2 cellular contexts compared by ENCODE assay signal in genomic region chr7:139614886-139615285, GRCh38.
TF ChIP-seq lines count a peak whose summit lies in the region.

No MANE protein-coding gene starts in this region.

TF ChIP-seq in GM23338, 12 proteins besides CTCF, POLR2A, EP300 and RAD21:
- no peak for TF ChIP-seq ETS1 (IDR thresholded peaks at IDR 0.05)
- TF ChIP-seq EZH2 (IDR thresholded peaks at IDR 0.05; ENCODE audit: low read depth, unreplicated experiment): no peak
- TF ChIP-seq, protein P1, sequence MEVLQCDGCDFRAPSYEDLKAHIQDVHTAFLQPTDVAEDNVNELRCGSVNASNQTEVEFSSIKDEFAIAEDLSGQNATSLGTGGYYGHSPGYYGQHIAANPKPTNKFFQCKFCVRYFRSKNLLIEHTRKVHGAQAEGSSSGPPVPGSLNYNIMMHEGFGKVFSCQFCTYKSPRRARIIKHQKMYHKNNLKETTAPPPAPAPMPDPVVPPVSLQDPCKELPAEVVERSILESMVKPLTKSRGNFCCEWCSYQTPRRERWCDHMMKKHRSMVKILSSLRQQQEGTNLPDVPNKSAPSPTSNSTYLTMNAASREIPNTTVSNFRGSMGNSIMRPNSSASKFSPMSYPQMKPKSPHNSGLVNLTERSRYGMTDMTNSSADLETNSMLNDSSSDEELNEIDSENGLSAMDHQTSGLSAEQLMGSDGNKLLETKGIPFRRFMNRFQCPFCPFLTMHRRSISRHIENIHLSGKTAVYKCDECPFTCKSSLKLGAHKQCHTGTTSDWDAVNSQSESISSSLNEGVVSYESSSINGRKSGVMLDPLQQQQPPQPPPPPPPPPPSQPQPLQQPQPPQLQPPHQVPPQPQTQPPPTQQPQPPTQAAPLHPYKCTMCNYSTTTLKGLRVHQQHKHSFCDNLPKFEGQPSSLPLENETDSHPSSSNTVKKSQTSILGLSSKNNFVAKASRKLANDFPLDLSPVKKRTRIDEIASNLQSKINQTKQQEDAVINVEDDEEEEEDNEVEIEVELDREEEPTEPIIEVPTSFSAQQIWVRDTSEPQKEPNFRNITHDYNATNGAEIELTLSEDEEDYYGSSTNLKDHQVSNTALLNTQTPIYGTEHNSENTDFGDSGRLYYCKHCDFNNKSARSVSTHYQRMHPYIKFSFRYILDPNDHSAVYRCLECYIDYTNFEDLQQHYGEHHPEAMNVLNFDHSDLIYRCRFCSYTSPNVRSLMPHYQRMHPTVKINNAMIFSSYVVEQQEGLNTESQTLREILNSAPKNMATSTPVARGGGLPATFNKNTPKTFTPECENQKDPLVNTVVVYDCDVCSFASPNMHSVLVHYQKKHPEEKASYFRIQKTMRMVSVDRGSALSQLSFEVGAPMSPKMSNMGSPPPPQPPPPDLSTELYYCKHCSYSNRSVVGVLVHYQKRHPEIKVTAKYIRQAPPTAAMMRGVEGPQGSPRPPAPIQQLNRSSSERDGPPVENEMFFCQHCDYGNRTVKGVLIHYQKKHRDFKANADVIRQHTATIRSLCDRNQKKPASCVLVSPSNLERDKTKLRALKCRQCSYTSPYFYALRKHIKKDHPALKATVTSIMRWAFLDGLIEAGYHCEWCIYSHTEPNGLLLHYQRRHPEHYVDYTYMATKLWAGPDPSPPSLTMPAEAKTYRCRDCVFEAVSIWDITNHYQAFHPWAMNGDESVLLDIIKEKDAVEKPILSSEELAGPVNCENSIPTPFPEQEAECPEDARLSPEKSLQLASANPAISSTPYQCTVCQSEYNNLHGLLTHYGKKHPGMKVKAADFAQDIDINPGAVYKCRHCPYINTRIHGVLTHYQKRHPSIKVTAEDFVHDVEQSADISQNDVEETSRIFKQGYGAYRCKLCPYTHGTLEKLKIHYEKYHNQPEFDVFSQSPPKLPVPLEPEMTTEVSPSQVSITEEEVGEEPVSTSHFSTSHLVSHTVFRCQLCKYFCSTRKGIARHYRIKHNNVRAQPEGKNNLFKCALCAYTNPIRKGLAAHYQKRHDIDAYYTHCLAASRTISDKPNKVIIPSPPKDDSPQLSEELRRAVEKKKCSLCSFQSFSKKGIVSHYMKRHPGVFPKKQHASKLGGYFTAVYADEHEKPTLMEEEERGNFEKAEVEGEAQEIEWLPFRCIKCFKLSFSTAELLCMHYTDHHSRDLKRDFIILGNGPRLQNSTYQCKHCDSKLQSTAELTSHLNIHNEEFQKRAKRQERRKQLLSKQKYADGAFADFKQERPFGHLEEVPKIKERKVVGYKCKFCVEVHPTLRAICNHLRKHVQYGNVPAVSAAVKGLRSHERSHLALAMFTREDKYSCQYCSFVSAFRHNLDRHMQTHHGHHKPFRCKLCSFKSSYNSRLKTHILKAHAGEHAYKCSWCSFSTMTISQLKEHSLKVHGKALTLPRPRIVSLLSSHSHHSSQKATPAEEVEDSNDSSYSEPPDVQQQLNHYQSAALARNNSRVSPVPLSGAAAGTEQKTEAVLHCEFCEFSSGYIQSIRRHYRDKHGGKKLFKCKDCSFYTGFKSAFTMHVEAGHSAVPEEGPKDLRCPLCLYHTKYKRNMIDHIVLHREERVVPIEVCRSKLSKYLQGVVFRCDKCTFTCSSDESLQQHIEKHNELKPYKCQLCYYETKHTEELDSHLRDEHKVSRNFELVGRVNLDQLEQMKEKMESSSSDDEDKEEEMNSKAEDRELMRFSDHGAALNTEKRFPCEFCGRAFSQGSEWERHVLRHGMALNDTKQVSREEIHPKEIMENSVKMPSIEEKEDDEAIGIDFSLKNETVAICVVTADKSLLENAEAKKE (CRISPR knock-in tag; IDR thresholded peaks at IDR 0.05): no peak
- no peak for TF ChIP-seq STAT1 (IDR thresholded peaks at IDR 0.05; ENCODE audit: unreplicated experiment)
TF ChIP-seq in GM23338: peak in this region for 0.

TF ChIP-seq in H1, 55 proteins besides CTCF, POLR2A, EP300 and RAD21:
- no peak for TF ChIP-seq SP2 (IDR thresholded peaks at IDR 0.05; ENCODE audit: low read length)
- TF ChIP-seq ASH2L (IDR thresholded peaks at IDR 0.05; ENCODE audit: low read length): no peak
- TF ChIP-seq GABPA (IDR thresholded peaks at IDR 0.05; ENCODE audit: borderline replicate concordance, insufficient read depth, low read length): no peak
- TF ChIP-seq MAX (IDR thresholded peaks at IDR 0.05): no peak
- TF ChIP-seq NANOG (IDR thresholded peaks at IDR 0.05; ENCODE audit: insufficient read depth, low read depth, low read length, poor library complexity, severe bottlenecking): no peak
- no peak for TF ChIP-seq KDM5A (IDR thresholded peaks at IDR 0.05; ENCODE audit: low read length)
- TF ChIP-seq SRF (IDR thresholded peaks at IDR 0.05; ENCODE audit: low read depth, low read length): no peak
- TF ChIP-seq CBX8 (IDR thresholded peaks at IDR 0.05; ENCODE audit: borderline replicate concordance, low read depth, low read length): no peak
- TF ChIP-seq HDAC2 (IDR thresholded peaks at IDR 0.05; ENCODE audit: borderline replicate concordance in 1 of 2, low read depth in 2 of 2, low read length in 2 of 2): no peak
- TF ChIP-seq, protein P2, sequence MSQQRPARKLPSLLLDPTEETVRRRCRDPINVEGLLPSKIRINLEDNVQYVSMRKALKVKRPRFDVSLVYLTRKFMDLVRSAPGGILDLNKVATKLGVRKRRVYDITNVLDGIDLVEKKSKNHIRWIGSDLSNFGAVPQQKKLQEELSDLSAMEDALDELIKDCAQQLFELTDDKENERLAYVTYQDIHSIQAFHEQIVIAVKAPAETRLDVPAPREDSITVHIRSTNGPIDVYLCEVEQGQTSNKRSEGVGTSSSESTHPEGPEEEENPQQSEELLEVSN (IDR thresholded peaks at IDR 0.05): no peak
